Comparison of ENCODE assay signal across 1 cellular context in the genomic region with DNA sequence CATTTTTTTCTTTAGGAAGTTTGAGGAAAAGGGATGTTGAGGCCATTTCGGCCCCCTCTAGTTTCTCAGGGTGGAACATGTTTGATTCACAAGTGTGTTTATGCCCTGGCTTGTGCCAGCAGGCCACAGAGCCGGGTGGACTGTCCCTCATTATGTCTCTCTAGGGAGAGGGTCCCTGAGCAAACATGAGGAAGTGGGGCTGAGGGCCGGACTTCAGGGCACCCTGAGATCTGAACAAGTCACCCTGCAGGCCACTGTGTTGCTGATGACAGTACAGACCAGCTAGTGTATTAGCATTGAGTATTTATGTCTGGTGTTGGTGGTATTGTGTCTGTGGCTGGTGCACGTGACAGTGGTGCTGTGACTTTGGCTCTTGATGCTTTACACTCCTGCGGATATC.
TF ChIP-seq lines count a peak whose summit lies in the region.

No MANE protein-coding gene starts in this region.

TF ChIP-seq in K562, 482 proteins besides CTCF, POLR2A, EP300 and RAD21:
- TF ChIP-seq, protein P1, sequence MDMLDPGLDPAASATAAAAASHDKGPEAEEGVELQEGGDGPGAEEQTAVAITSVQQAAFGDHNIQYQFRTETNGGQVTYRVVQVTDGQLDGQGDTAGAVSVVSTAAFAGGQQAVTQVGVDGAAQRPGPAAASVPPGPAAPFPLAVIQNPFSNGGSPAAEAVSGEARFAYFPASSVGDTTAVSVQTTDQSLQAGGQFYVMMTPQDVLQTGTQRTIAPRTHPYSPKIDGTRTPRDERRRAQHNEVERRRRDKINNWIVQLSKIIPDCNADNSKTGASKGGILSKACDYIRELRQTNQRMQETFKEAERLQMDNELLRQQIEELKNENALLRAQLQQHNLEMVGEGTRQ (CRISPR knock-in tag; IDR thresholded peaks at IDR 0.05): peak; percentile 21; the same call in 1 of the 2 replicates
- TF ChIP-seq NFE2 (IDR thresholded peaks at IDR 0.05; ENCODE audit: low read depth) (no peak), ZNF589 (CRISPR knock-in tag; IDR thresholded peaks at IDR 0.05; ENCODE audit: low read depth) (no peak), BHLHE40 (IDR thresholded peaks at IDR 0.05; ENCODE audit: low read length) (peak; percentile 47; the same call in 1 of the 2 replicates), ZNF239 (CRISPR knock-in tag; IDR thresholded peaks at IDR 0.05) (no peak), ZNF232 (CRISPR knock-in tag; IDR thresholded peaks at IDR 0.05) (no peak), TAF15 (IDR thresholded peaks at IDR 0.05; ENCODE audit: low read depth, low read length) (no peak), NCOA2 (IDR thresholded peaks at IDR 0.05; ENCODE audit: partially characterized antibody in 2 of 2) (no peak)
- TF ChIP-seq, protein P2, sequence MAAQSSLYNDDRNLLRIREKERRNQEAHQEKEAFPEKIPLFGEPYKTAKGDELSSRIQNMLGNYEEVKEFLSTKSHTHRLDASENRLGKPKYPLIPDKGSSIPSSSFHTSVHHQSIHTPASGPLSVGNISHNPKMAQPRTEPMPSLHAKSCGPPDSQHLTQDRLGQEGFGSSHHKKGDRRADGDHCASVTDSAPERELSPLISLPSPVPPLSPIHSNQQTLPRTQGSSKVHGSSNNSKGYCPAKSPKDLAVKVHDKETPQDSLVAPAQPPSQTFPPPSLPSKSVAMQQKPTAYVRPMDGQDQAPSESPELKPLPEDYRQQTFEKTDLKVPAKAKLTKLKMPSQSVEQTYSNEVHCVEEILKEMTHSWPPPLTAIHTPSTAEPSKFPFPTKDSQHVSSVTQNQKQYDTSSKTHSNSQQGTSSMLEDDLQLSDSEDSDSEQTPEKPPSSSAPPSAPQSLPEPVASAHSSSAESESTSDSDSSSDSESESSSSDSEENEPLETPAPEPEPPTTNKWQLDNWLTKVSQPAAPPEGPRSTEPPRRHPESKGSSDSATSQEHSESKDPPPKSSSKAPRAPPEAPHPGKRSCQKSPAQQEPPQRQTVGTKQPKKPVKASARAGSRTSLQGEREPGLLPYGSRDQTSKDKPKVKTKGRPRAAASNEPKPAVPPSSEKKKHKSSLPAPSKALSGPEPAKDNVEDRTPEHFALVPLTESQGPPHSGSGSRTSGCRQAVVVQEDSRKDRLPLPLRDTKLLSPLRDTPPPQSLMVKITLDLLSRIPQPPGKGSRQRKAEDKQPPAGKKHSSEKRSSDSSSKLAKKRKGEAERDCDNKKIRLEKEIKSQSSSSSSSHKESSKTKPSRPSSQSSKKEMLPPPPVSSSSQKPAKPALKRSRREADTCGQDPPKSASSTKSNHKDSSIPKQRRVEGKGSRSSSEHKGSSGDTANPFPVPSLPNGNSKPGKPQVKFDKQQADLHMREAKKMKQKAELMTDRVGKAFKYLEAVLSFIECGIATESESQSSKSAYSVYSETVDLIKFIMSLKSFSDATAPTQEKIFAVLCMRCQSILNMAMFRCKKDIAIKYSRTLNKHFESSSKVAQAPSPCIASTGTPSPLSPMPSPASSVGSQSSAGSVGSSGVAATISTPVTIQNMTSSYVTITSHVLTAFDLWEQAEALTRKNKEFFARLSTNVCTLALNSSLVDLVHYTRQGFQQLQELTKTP (IDR thresholded peaks at IDR 0.05; ENCODE audit: low read depth in 1 of 2, partially characterized antibody in 2 of 2): no peak
- TF ChIP-seq, protein P3, sequence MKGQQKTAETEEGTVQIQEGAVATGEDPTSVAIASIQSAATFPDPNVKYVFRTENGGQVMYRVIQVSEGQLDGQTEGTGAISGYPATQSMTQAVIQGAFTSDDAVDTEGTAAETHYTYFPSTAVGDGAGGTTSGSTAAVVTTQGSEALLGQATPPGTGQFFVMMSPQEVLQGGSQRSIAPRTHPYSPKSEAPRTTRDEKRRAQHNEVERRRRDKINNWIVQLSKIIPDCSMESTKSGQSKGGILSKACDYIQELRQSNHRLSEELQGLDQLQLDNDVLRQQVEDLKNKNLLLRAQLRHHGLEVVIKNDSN (CRISPR knock-in tag; IDR thresholded peaks at IDR 0.05): peak; percentile 14; the same call in 1 of the 2 replicates
- TF ChIP-seq, protein P4, sequence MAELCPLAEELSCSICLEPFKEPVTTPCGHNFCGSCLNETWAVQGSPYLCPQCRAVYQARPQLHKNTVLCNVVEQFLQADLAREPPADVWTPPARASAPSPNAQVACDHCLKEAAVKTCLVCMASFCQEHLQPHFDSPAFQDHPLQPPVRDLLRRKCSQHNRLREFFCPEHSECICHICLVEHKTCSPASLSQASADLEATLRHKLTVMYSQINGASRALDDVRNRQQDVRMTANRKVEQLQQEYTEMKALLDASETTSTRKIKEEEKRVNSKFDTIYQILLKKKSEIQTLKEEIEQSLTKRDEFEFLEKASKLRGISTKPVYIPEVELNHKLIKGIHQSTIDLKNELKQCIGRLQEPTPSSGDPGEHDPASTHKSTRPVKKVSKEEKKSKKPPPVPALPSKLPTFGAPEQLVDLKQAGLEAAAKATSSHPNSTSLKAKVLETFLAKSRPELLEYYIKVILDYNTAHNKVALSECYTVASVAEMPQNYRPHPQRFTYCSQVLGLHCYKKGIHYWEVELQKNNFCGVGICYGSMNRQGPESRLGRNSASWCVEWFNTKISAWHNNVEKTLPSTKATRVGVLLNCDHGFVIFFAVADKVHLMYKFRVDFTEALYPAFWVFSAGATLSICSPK (IDR thresholded peaks at IDR 0.05; ENCODE audit: borderline replicate concordance): no peak
TF ChIP-seq in K562: peak in this region for 3.
